Comparison of ENCODE assay signal across 8 cellular contexts in the genomic region with DNA sequence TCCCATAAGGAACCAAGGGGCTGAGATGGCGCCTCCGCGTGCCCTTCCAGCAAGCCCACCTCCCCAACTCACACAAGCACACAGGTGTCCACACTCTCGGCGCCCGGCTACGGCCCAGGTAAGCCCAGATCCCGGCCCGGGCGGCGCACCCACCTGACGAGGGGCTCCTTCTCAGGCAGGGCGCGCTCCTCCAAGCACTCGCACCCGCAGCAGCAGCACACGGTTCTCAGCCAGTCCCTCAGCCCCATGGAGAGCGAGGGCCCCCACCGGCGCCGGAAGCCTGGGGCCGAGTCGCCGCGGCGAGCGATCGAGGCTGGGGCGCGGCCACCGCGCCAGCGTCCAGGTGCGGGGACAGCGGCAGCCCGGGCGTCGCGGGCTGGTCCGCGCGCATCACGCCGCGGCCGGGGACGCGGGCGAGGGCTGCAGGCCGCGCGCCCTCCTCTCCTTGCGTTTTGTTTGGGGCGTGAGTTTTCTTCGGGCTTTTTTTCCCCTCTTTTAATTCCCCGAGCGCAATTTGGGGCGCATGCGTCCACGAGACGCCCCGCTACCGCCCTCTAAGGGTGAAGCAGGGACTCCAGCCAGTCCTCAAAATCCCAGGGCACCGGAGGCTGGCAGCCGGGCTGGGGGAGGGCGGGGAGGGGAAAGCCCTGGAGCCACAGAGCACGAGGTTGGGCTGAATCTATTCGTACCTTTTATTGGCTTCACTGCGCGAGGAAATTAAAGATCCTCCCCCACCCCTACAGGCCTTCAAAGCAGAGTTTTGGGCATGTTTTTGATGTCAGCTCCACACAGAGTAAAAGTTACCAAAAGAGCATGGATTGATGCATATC. TPM values are rescaled to one million over a fixed set of nuclear protein-coding genes. Genes with fewer than 3 reads are reported as not detected.
DNase-seq lines count a peak whose midpoint lies in the region; ATAC-seq and TF ChIP-seq lines count a peak whose summit lies in the region.

A gene with protein sequence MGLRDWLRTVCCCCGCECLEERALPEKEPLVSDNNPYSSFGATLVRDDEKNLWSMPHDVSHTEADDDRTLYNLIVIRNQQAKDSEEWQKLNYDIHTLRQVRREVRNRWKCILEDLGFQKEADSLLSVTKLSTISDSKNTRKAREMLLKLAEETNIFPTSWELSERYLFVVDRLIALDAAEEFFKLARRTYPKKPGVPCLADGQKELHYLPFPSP (minus strand): TSS at position 472 of the 830 bp plus-strand sequence. CDS start 224 bp downstream, at position 248.

- TF ChIP-seq CTCF in AG10803 (conservative IDR thresholded peaks at IDR 0.05; ENCODE audit: low read length) = peak; percentile 70

- DNase-seq in AG10803 (ENCODE audit: low read depth) = peak; percentile 56
- peak; percentile 80 for DNase-seq in NCI-H345 treated with DMSO at 0.1 percent for 48 hours (lab: John Stamatoyannopoulos, UW; ENCODE audit: unreplicated experiment)
- peak; percentile 68 for DNase-seq in activated CD4-positive, alpha-beta T cell treated with anti-CD3 and anti-CD28 coated beads for 1 hour
- DNase-seq in cerebellum (ENCODE audit: low spot score) = peak; percentile 89
- peak; percentile 55 for DNase-seq in kidney glomerular epithelial cell (lab: John Stamatoyannopoulos, UW)
- DNase-seq in stimulated activated CD4-positive, alpha-beta T cell treated with anti-CD3 and anti-CD28 coated beads, Interleukin-1b, Interleukin-23, amount 100 ng/mL, for 1 hour (ENCODE audit: low read depth in 2 of 2) = peak; percentile 50 to 78

- H3K4me3 ChIP-seq in AG10803 (ENCODE audit: low read length) = peak within 1 kb of the TSS; percentile 70

- ATAC-seq in GM19023 (IDR thresholded peaks at IDR 0.05; ENCODE audit: unreplicated experiment) = peak; percentile 49
- peak; percentile 40 for ATAC-seq in HG03175 (IDR thresholded peaks at IDR 0.05; ENCODE audit: unreplicated experiment)

RNA-seq across cellular contexts. Expression of the gene that starts here (rescaled TPM):
- total RNA-seq in cerebellum = 8.8 TPM

Comparison
In these comparisons a context has a peak if more than half of its experiments do, and no peak if none do; other contexts are left out.
1. Peak in every context shown above with its lines: DNase-seq, ATAC-seq and H3K4me3 ChIP-seq.